In the genomic region with DNA sequence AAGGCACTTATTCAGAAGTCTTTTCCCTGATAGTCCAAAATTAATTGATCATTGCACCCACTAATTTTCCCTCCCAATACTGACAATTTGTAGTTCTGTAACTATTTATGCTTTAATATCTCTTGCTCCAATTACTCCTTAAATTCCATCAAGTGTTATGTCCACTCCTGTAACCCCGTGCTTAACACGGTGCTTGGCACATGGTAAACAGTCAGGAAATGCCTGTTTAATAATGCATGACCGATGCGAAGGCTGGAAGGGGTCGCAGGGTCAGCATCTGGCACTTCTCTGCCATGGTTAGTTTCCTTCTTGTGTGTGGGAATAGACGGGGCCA, we compare ENCODE assay signal across 1 cellular context.
TF ChIP-seq lines count a peak whose summit lies in the region.

No MANE protein-coding gene starts in this region.

TF ChIP-seq in HEK293, 187 proteins besides CTCF, POLR2A, EP300 and RAD21 (continued from another document):
- TF ChIP-seq, protein P1, sequence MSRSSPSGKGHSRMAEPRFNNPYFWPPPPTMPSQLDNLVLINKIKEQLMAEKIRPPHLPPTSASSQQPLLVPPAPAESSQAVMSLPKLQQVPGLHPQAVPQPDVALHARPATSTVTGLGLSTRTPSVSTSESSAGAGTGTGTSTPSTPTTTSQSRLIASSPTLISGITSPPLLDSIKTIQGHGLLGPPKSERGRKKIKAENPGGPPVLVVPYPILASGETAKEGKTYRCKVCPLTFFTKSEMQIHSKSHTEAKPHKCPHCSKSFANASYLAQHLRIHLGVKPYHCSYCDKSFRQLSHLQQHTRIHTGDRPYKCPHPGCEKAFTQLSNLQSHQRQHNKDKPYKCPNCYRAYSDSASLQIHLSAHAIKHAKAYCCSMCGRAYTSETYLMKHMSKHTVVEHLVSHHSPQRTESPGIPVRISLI (tag by site-specific recombination; IDR thresholded peaks at IDR 0.05), result no peak
- TF ChIP-seq KLF1 (tag by site-specific recombination; IDR thresholded peaks at IDR 0.05), result no peak
- TF ChIP-seq ZNF776 (tag by site-specific recombination; IDR thresholded peaks at IDR 0.05; ENCODE audit: borderline replicate concordance), result no peak
- no peak for TF ChIP-seq SETDB1 (IDR thresholded peaks at IDR 0.05; ENCODE audit: insufficient read length, low read length)
- no peak for TF ChIP-seq ZNF114 (tag by site-specific recombination; IDR thresholded peaks at IDR 0.05)
- TF ChIP-seq ZFP3 (tag by site-specific recombination; IDR thresholded peaks at IDR 0.05; ENCODE audit: low read depth), result no peak
- TF ChIP-seq ZBTB8A (tag by site-specific recombination; IDR thresholded peaks at IDR 0.05), result no peak
- TF ChIP-seq ZNF10 (tag by site-specific recombination; IDR thresholded peaks at IDR 0.05), result no peak
- no peak for TF ChIP-seq ZNF473 (tag by site-specific recombination; IDR thresholded peaks at IDR 0.05)
- no peak; the same call in 1 of the 2 replicates for TF ChIP-seq FEZF1 (tag by site-specific recombination; IDR thresholded peaks at IDR 0.05)
